In genomic region chr7:135170223-135170997, GRCh38 we compare ENCODE assay signal across 1 cellular context.
TF ChIP-seq lines count a peak whose summit lies in the region.

A gene with protein sequence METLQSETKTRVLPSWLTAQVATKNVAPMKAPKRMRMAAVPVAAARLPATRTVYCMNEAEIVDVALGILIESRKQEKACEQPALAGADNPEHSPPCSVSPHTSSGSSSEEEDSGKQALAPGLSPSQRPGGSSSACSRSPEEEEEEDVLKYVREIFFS (minus strand): TSS chr7:135170707. CDS start chr7:135168922, 1,785 bp downstream.

TF ChIP-seq in HepG2, 621 proteins besides CTCF, POLR2A, EP300 and RAD21 (continued from another document and continues in another):
- TF ChIP-seq, protein P1, sequence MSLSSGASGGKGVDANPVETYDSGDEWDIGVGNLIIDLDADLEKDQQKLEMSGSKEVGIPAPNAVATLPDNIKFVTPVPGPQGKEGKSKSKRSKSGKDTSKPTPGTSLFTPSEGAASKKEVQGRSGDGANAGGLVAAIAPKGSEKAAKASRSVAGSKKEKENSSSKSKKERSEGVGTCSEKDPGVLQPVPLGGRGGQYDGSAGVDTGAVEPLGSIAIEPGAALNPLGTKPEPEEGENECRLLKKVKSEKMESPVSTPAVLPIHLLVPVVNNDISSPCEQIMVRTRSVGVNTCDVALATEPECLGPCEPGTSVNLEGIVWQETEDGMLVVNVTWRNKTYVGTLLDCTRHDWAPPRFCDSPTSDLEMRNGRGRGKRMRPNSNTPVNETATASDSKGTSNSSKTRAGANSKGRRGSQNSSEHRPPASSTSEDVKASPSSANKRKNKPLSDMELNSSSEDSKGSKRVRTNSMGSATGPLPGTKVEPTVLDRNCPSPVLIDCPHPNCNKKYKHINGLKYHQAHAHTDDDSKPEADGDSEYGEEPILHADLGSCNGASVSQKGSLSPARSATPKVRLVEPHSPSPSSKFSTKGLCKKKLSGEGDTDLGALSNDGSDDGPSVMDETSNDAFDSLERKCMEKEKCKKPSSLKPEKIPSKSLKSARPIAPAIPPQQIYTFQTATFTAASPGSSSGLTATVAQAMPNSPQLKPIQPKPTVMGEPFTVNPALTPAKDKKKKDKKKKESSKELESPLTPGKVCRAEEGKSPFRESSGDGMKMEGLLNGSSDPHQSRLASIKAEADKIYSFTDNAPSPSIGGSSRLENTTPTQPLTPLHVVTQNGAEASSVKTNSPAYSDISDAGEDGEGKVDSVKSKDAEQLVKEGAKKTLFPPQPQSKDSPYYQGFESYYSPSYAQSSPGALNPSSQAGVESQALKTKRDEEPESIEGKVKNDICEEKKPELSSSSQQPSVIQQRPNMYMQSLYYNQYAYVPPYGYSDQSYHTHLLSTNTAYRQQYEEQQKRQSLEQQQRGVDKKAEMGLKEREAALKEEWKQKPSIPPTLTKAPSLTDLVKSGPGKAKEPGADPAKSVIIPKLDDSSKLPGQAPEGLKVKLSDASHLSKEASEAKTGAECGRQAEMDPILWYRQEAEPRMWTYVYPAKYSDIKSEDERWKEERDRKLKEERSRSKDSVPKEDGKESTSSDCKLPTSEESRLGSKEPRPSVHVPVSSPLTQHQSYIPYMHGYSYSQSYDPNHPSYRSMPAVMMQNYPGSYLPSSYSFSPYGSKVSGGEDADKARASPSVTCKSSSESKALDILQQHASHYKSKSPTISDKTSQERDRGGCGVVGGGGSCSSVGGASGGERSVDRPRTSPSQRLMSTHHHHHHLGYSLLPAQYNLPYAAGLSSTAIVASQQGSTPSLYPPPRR (CRISPR knock-in tag; IDR thresholded peaks at IDR 0.05; ENCODE audit: borderline replicate concordance), result peak; percentile 79; the same call in 1 of the 2 replicates
- TF ChIP-seq SP2 (CRISPR knock-in tag; IDR thresholded peaks at IDR 0.05), result peak; percentile 73
- TF ChIP-seq ZNF230 (CRISPR knock-in tag; IDR thresholded peaks at IDR 0.05), result peak; percentile 92; the same call in 1 of the 2 replicates
- peak; percentile 83; the same call in 1 of the 2 replicates for TF ChIP-seq DZIP1 (CRISPR knock-in tag; IDR thresholded peaks at IDR 0.05)
- peak; percentile 90 for TF ChIP-seq ASH2L (IDR thresholded peaks at IDR 0.05; ENCODE audit: insufficient read length, low read depth, low read length)
- TF ChIP-seq GLMP (CRISPR knock-in tag; IDR thresholded peaks at IDR 0.05; ENCODE audit: borderline replicate concordance), result no peak
- no peak for TF ChIP-seq NAIF1 (CRISPR knock-in tag; IDR thresholded peaks at IDR 0.05; ENCODE audit: borderline replicate concordance)
- no peak for TF ChIP-seq ONECUT2 (CRISPR knock-in tag; IDR thresholded peaks at IDR 0.05)
- TF ChIP-seq ZNF354B (CRISPR knock-in tag; IDR thresholded peaks at IDR 0.05), result no peak
- TF ChIP-seq BRCA1 (CRISPR knock-in tag; IDR thresholded peaks at IDR 0.05), result peak; percentile 82
- TF ChIP-seq ZSCAN25 (CRISPR knock-in tag; IDR thresholded peaks at IDR 0.05), result peak; percentile 65
- TF ChIP-seq, protein P2, sequence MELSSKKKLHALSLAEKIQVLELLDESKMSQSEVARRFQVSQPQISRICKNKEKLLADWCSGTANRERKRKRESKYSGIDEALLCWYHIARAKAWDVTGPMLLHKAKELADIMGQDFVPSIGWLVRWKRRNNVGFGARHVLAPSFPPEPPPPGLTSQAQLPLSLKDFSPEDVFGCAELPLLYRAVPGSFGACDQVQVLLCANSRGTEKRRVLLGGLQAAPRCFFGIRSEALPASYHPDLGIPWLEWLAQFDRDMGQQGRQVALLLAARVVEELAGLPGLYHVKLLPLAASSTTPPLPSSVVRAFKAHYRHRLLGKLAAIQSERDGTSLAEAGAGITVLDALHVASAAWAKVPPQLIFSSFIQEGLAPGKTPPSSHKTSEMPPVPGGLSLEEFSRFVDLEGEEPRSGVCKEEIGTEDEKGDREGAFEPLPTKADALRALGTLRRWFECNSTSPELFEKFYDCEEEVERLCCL (CRISPR knock-in tag; IDR thresholded peaks at IDR 0.05; ENCODE audit: borderline replicate concordance), result no peak
- TF ChIP-seq ZNF746 (CRISPR knock-in tag; IDR thresholded peaks at IDR 0.05), result no peak; the same call in 1 of the 2 replicates
- TF ChIP-seq IRF1 (CRISPR knock-in tag; IDR thresholded peaks at IDR 0.05; ENCODE audit: low read depth), result no peak
- no peak for TF ChIP-seq ZNF572 (CRISPR knock-in tag; IDR thresholded peaks at IDR 0.05)
- TF ChIP-seq ZNF207 (IDR thresholded peaks at IDR 0.05; ENCODE audit: borderline replicate concordance), result no peak
- TF ChIP-seq JUND (CRISPR knock-in tag; IDR thresholded peaks at IDR 0.05), result no peak
- TF ChIP-seq PAWR (CRISPR knock-in tag; IDR thresholded peaks at IDR 0.05; ENCODE audit: borderline replicate concordance), result 0 out of 2 replicates have a peak, but pooled peaks have one; percentile 23
- peak; percentile 58; the same call in 1 of the 2 replicates for TF ChIP-seq MIXL1 (CRISPR knock-in tag; IDR thresholded peaks at IDR 0.05)
- TF ChIP-seq EZH2 (conservative IDR thresholded peaks at IDR 0.05; ENCODE audit: low read depth, low read length), result no peak
- no peak for TF ChIP-seq ZBTB7A (CRISPR knock-in tag; IDR thresholded peaks at IDR 0.05)
- no peak for TF ChIP-seq JUN (CRISPR knock-in tag; IDR thresholded peaks at IDR 0.05)
- 0 out of 2 replicates have a peak, but pooled peaks have one; percentile 37 for TF ChIP-seq ATF7-NPFF (CRISPR knock-in tag; IDR thresholded peaks at IDR 0.05; ENCODE audit: low read depth)
- TF ChIP-seq NR1H2 (CRISPR knock-in tag; IDR thresholded peaks at IDR 0.05; ENCODE audit: borderline replicate concordance, low read depth), result no peak
- no peak; the same call in 1 of the 2 replicates for TF ChIP-seq TSC22D2 (CRISPR knock-in tag; IDR thresholded peaks at IDR 0.05; ENCODE audit: borderline replicate concordance)
- no peak for TF ChIP-seq ADNP (CRISPR knock-in tag; IDR thresholded peaks at IDR 0.05)
- TF ChIP-seq MEF2D (CRISPR knock-in tag; IDR thresholded peaks at IDR 0.05), result peak; percentile 62
- no peak; the same call in 1 of the 2 replicates for TF ChIP-seq POLR2AphosphoS2 (IDR thresholded peaks at IDR 0.05; ENCODE audit: low read depth, low read length)
- TF ChIP-seq, protein P3, sequence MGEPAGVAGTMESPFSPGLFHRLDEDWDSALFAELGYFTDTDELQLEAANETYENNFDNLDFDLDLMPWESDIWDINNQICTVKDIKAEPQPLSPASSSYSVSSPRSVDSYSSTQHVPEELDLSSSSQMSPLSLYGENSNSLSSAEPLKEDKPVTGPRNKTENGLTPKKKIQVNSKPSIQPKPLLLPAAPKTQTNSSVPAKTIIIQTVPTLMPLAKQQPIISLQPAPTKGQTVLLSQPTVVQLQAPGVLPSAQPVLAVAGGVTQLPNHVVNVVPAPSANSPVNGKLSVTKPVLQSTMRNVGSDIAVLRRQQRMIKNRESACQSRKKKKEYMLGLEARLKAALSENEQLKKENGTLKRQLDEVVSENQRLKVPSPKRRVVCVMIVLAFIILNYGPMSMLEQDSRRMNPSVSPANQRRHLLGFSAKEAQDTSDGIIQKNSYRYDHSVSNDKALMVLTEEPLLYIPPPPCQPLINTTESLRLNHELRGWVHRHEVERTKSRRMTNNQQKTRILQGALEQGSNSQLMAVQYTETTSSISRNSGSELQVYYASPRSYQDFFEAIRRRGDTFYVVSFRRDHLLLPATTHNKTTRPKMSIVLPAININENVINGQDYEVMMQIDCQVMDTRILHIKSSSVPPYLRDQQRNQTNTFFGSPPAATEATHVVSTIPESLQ (CRISPR knock-in tag; conservative IDR thresholded peaks at IDR 0.05), result 0 out of 2 replicates have a peak, but pooled peaks have one; percentile 44
- TF ChIP-seq ZNF451 (CRISPR knock-in tag; IDR thresholded peaks at IDR 0.05), result peak; percentile 89
- no peak for TF ChIP-seq SIX1 (CRISPR knock-in tag; IDR thresholded peaks at IDR 0.05; ENCODE audit: borderline replicate concordance)
- TF ChIP-seq SNRNP70 (IDR thresholded peaks at IDR 0.05; ENCODE audit: low read depth, low read length), result no peak
- TF ChIP-seq ZNF33B (CRISPR knock-in tag; IDR thresholded peaks at IDR 0.05), result peak; percentile 87
- peak; percentile 68; the same call in 1 of the 2 replicates for TF ChIP-seq FOXK1 (CRISPR knock-in tag; IDR thresholded peaks at IDR 0.05; ENCODE audit: borderline replicate concordance, low read depth)
- no peak for TF ChIP-seq CHD4 (IDR thresholded peaks at IDR 0.05; ENCODE audit: borderline replicate concordance, low read length)
- TF ChIP-seq ZFP41 (CRISPR knock-in tag; IDR thresholded peaks at IDR 0.05; ENCODE audit: borderline replicate concordance), result peak; percentile 49; the same call in 1 of the 2 replicates
- TF ChIP-seq ZBTB8A (CRISPR knock-in tag; IDR thresholded peaks at IDR 0.05; ENCODE audit: borderline replicate concordance, low read depth), result peak; percentile 56
- TF ChIP-seq KDM6A (CRISPR knock-in tag; IDR thresholded peaks at IDR 0.05; ENCODE audit: low read depth), result no peak
- no peak for TF ChIP-seq MAFK (conservative IDR thresholded peaks at IDR 0.05 in 1 of 2, IDR thresholded peaks at IDR 0.05 in 1 of 2; ENCODE audit: low read length in 2 of 2)
- TF ChIP-seq KLF15 (CRISPR knock-in tag; IDR thresholded peaks at IDR 0.05; ENCODE audit: borderline replicate concordance), result peak; percentile 52; the same call in 1 of the 2 replicates
- no peak for TF ChIP-seq SMARCE1 (IDR thresholded peaks at IDR 0.05; ENCODE audit: borderline replicate concordance)
- no peak for TF ChIP-seq SSRP1 (CRISPR knock-in tag; IDR thresholded peaks at IDR 0.05)
- TF ChIP-seq ZNF468 (CRISPR knock-in tag; IDR thresholded peaks at IDR 0.05), result no peak
- no peak for TF ChIP-seq CC2D1A (CRISPR knock-in tag; IDR thresholded peaks at IDR 0.05)
- TF ChIP-seq FUBP1 (CRISPR knock-in tag; IDR thresholded peaks at IDR 0.05; ENCODE audit: borderline replicate concordance), result peak; percentile 72; the same call in 1 of the 2 replicates
- peak; percentile 88; the same call in 1 of the 2 replicates for TF ChIP-seq ZMAT3 (CRISPR knock-in tag; conservative IDR thresholded peaks at IDR 0.05)
- peak; percentile 72 for TF ChIP-seq SPEN (CRISPR knock-in tag; IDR thresholded peaks at IDR 0.05; ENCODE audit: low read depth)
- peak; percentile 81 for TF ChIP-seq YY1 (IDR thresholded peaks at IDR 0.05; ENCODE audit: insufficient read depth, insufficient replicate concordance, low read depth, low read length)
- peak; percentile 83; the same call in 1 of the 2 replicates for TF ChIP-seq MYC (CRISPR knock-in tag; IDR thresholded peaks at IDR 0.05; ENCODE audit: borderline replicate concordance)
- no peak for TF ChIP-seq NPAS2 (CRISPR knock-in tag; IDR thresholded peaks at IDR 0.05; ENCODE audit: borderline replicate concordance)
- no peak for TF ChIP-seq NFRKB (IDR thresholded peaks at IDR 0.05)
- TF ChIP-seq, protein P4, sequence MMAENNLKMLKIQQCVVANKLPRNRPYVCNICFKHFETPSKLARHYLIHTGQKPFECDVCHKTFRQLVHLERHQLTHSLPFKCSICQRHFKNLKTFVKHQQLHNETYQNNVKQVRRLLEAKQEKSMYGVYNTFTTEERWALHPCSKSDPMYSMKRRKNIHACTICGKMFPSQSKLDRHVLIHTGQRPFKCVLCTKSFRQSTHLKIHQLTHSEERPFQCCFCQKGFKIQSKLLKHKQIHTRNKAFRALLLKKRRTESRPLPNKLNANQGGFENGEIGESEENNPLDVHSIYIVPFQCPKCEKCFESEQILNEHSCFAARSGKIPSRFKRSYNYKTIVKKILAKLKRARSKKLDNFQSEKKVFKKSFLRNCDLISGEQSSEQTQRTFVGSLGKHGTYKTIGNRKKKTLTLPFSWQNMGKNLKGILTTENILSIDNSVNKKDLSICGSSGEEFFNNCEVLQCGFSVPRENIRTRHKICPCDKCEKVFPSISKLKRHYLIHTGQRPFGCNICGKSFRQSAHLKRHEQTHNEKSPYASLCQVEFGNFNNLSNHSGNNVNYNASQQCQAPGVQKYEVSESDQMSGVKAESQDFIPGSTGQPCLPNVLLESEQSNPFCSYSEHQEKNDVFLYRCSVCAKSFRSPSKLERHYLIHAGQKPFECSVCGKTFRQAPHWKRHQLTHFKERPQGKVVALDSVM (CRISPR knock-in tag; IDR thresholded peaks at IDR 0.05), result peak; percentile 56
